In genomic region chr17:16989230-16989952, GRCh38 we compare ENCODE assay signal across 8 cellular contexts. TPM values are rescaled to one million over a fixed set of nuclear protein-coding genes. Genes with fewer than 3 reads are reported as not detected.
DNase-seq lines count a peak whose midpoint lies in the region; ATAC-seq, FAIRE-seq and TF ChIP-seq lines count a peak whose summit lies in the region.

No MANE protein-coding gene starts in this region.

- peak; percentile 45 for DNase-seq in NB4 (ENCODE audit: low read depth)
- no peak for DNase-seq in SK-N-SH
- no peak for DNase-seq in esophagus muscularis mucosa (ENCODE audit: extremely low spot score)
- no peak for DNase-seq in HepG2 (ENCODE audit: low spot score)
- no peak for DNase-seq in NCI-H1417 (lab: John Stamatoyannopoulos, UW)

- TF ChIP-seq CTCF in NB4 (IDR thresholded peaks at IDR 0.05; ENCODE audit: low read depth, low read length) (no peak), SK-N-SH (IDR thresholded peaks at IDR 0.05) (no peak), esophagus muscularis mucosa (IDR thresholded peaks at IDR 0.05) (no peak), HepG2 (CRISPR knock-in tag; IDR thresholded peaks at IDR 0.05) (no peak)

- no peaks in the 10 kb centered on the region for H4K20me1 ChIP-seq in SK-N-SH (ENCODE audit: insufficient read depth)
- no peaks in the 10 kb centered on the region for H4K20me1 ChIP-seq in HepG2 (ENCODE audit: insufficient read depth, low read length)

- TF ChIP-seq EP300 in SK-N-SH (IDR thresholded peaks at IDR 0.05; ENCODE audit: borderline replicate concordance in 1 of 2, low read depth in 1 of 2, low read length in 1 of 2), result no peak
- no peak for TF ChIP-seq EP300 in esophagus muscularis mucosa (IDR thresholded peaks at IDR 0.05)
- no peak for TF ChIP-seq EP300 in HepG2 (IDR thresholded peaks at IDR 0.05; ENCODE audit: low read depth in 2 of 2, low read length in 2 of 2)
- no peak for TF ChIP-seq EP300 in HepG2 (CRISPR knock-in tag; IDR thresholded peaks at IDR 0.05; ENCODE audit: borderline replicate concordance)

- intact Hi-C loops in esophagus muscularis mucosa (cut with DNase I), result no loop called here
- intact Hi-C loops in HepG2 (cut with micrococcal nuclease; ENCODE audit: unreplicated experiment), result no loop called here

- no peaks in the 10 kb centered on the region for H3K27me3 ChIP-seq in mucosa of rectum (ENCODE audit: control insufficient read depth in 2 of 2, insufficient read depth in 2 of 2, low read length in 2 of 2)
- peaks cover 6% of the 10 kb centered on the region for H3K27me3 ChIP-seq in SK-N-SH (ENCODE audit: insufficient read depth)
- no peaks in the 10 kb centered on the region for H3K27me3 ChIP-seq in esophagus muscularis mucosa
- peaks cover 0 to 8% of the 10 kb centered on the region in 2 experiments; a peak in 2 of 5 replicates for H3K27me3 ChIP-seq in HepG2 (ENCODE audit: control insufficient read depth in 1 of 2, insufficient read depth in 2 of 2, low read length in 2 of 2)

- POLR2A ChIA-PET in SK-N-SH (lab: Yijun Ruan, JAX) (no interaction called here), HepG2 (lab: Yijun Ruan, JAX) (no interaction called here)

- H3K4me2 ChIP-seq in SK-N-SH (no peak overlapping the region), HepG2 (ENCODE audit: low read depth, low read length) (no peak overlapping the region)

- CTCF ChIA-PET in SK-N-SH (lab: Yijun Ruan, JAX), result interaction anchor here (1.0 to 4.7 kb wide), 5 partner anchors 8 to 175 kb away, joined by 3 to 38 read pairs (median 3); no protein-coding TSS in a partner anchor
- CTCF ChIA-PET in HepG2 (lab: Yijun Ruan, JAX; ENCODE audit: low intra/inter-chr PET ratio, low total read pairs), result no interaction called here

- H3K27ac ChIP-seq in mucosa of rectum (ENCODE audit: low read depth in 2 of 2, low read length in 2 of 2), result peak overlapping the region; percentile 50 to 84
- no peak overlapping the region for H3K27ac ChIP-seq in SK-N-SH (ENCODE audit: low read depth in 2 of 2, low read length in 1 of 2)
- no peak overlapping the region for H3K27ac ChIP-seq in esophagus muscularis mucosa (replicated peaks in 1 of 4)
- H3K27ac ChIP-seq in HepG2 (ENCODE audit: extremely low read length, insufficient read depth, low read length), result no peak overlapping the region

- no peak for TF ChIP-seq POLR2A in NB4 (IDR thresholded peaks at IDR 0.05; ENCODE audit: extremely low read depth, insufficient read length)
- no peak for TF ChIP-seq POLR2A in esophagus muscularis mucosa (IDR thresholded peaks at IDR 0.05; ENCODE audit: low read depth)
- no peak for TF ChIP-seq POLR2A in HepG2 (IDR thresholded peaks at IDR 0.05; ENCODE audit: insufficient read depth in 1 of 2, low read depth in 2 of 2, low read length in 2 of 2)

- no TSS peak for BruUV-seq in HepG2 (replicated peaks; lab: Mats Ljungman, UMichigan)

- H2AFZ ChIP-seq in SK-N-SH (ENCODE audit: low read depth) (no peak overlapping the region), HepG2 (ENCODE audit: low read length) (no peak overlapping the region)

- no peaks in the 10 kb centered on the region for H3K9me2 ChIP-seq in SK-N-SH

- in situ Hi-C loops in HepG2 (cut with HindIII; ENCODE audit: extremely low pct_ligation_motif_present, low pct_unique_long_range_greater_than_20kb), result loop anchor here (5.0 kb wide), 1 partner anchor 67 kb away; no protein-coding TSS in a partner anchor

- H3K4me1 ChIP-seq in mucosa of rectum (ENCODE audit: control insufficient read depth in 2 of 2, insufficient read depth in 2 of 2, low read length in 2 of 2) (peaks cover 23% of the 10 kb centered on the region in 2 donors), SK-N-SH (ENCODE audit: control insufficient read depth in 1 of 2, insufficient read depth in 2 of 2, low read depth in 1 of 2, low read length in 1 of 2) (no peaks in the 10 kb centered on the region), esophagus muscularis mucosa (peaks cover 0 to 14% (median 10%) of the 10 kb centered on the region in 4 donors), HepG2 (ENCODE audit: insufficient read depth, low read length) (no peaks in the 10 kb centered on the region)

- H3K9me3 ChIP-seq in mucosa of rectum (ENCODE audit: control insufficient read depth in 2 of 2, low read length in 2 of 2) (no peaks in the 10 kb centered on the region), SK-N-SH (no peaks in the 10 kb centered on the region), esophagus muscularis mucosa (no peaks in the 10 kb centered on the region), HepG2 (ENCODE audit: low read length) (no peaks in the 10 kb centered on the region)

- peak overlapping the region; percentile 6 to 21 for H3K9ac ChIP-seq in mucosa of rectum (ENCODE audit: low read depth in 1 of 2, low read length in 2 of 2)
- H3K9ac ChIP-seq in SK-N-SH, result no peak overlapping the region
- H3K9ac ChIP-seq in HepG2 (ENCODE audit: insufficient read depth, low read depth, low read length), result no peak overlapping the region

- H3K4me3 ChIP-seq in NB4 (ENCODE audit: low read depth, low read length) (no peak overlapping the region), mucosa of rectum (ENCODE audit: low read length in 2 of 2) (peak overlapping the region; percentile 8 to 44), SK-N-SH (ENCODE audit: low read depth in 2 of 2, low read length in 1 of 2) (no peak overlapping the region), esophagus muscularis mucosa (no peak overlapping the region), HepG2 (replicated peaks in 1 of 3; ENCODE audit: insufficient read depth in 1 of 3, low read depth in 2 of 3, low read length in 3 of 3) (no peak overlapping the region)

- ATAC-seq in GM18870 (IDR thresholded peaks at IDR 0.05; ENCODE audit: unreplicated experiment) (peak; percentile 28), GM21825 (IDR thresholded peaks at IDR 0.05; ENCODE audit: unreplicated experiment) (peak; percentile 33), HepG2 (no peak)

- TF ChIP-seq RAD21 in SK-N-SH (IDR thresholded peaks at IDR 0.05; ENCODE audit: low read length) (no peak), HepG2 (CRISPR knock-in tag; IDR thresholded peaks at IDR 0.05) (no peak)

- FAIRE-seq in HepG2 (lab: Jason Lieb, UNC), result no peak

- H3K79me2 ChIP-seq in SK-N-SH (ENCODE audit: insufficient read depth), result no peaks in the 10 kb centered on the region
- H3K79me2 ChIP-seq in HepG2 (ENCODE audit: insufficient read depth, low read length), result no peaks in the 10 kb centered on the region

- peaks cover 4% of the 10 kb centered on the region for H3F3A ChIP-seq in SK-N-SH (replicated peaks; ENCODE audit: insufficient read depth)

- H3K36me3 ChIP-seq in mucosa of rectum (ENCODE audit: control insufficient read depth in 2 of 2, insufficient read depth in 2 of 2, low read length in 2 of 2), result no peaks in the 10 kb centered on the region
- no peaks in the 10 kb centered on the region for H3K36me3 ChIP-seq in SK-N-SH (replicated peaks in 1 of 2; ENCODE audit: control insufficient read depth in 1 of 2, insufficient read depth in 2 of 2, low read length in 1 of 2)
- no peaks in the 10 kb centered on the region for H3K36me3 ChIP-seq in esophagus muscularis mucosa
- H3K36me3 ChIP-seq in HepG2 (replicated peaks in 1 of 2; ENCODE audit: control insufficient read depth in 1 of 2, insufficient read depth in 2 of 2, low read length in 2 of 2), result no peaks in the 10 kb centered on the region

- 72% methylated on average over 9 of the region's 12 CpGs for WGBS in SK-N-SH (ENCODE audit: low lambda C conversion rate)
- WGBS in esophagus muscularis mucosa, result 89% methylated on average over 9 of the region's 12 CpGs
- WGBS in HepG2 (ENCODE audit: low lambda C conversion rate), result 18% methylated on average over 6 of the region's 12 CpGs

RNA-seq across cellular contexts. Expression of gene TNFRSF13B, which starts 17.5 kb away (rescaled TPM):
- polyA plus RNA-seq in SK-N-SH (2012; rRNA removed) (not detected in 2 replicates), HepG2 (2011; rRNA removed) (not detected in 2 replicates)
- not detected in 2 replicates for polyA plus RNA-seq in SK-N-SH (2012; cell fraction: cytosol; rRNA removed)
- not detected in 2 replicates for polyA plus RNA-seq in SK-N-SH (2012; cell fraction: nucleus; rRNA removed)
- total RNA-seq in esophagus muscularis mucosa (under 1 TPM in 1 of 4 donors, not detected in 3; 0.66 TPM), HepG2 (2016; rRNA removed; fragmentation: Illumina TruSeq; extraction: Trizol) (not detected in 2 replicates)
- total RNA-seq in HepG2 (2016; cell fraction: cytosol; rRNA removed; fragmentation: Illumina TruSeq; extraction: Trizol; ENCODE audit: low read depth), result not detected in 2 replicates
- not detected in 2 replicates for total RNA-seq in HepG2 (2016; cell fraction: insoluble cytoplasmic fraction; rRNA removed; fragmentation: Illumina TruSeq; extraction: Trizol)
- total RNA-seq in HepG2 (2016; cell fraction: membrane; rRNA removed; fragmentation: Illumina TruSeq; extraction: Trizol), result not detected in 2 replicates
- not detected in 2 replicates for total RNA-seq in HepG2 (2016; cell fraction: nucleus; rRNA removed; fragmentation: Illumina TruSeq; extraction: Trizol)
- polyA plus RNA-seq in HepG2 (2011; cell fraction: cytosol; rRNA removed), result not detected in 2 replicates
- not detected in 2 replicates for polyA plus RNA-seq in HepG2 (2011; cell fraction: nucleus; rRNA removed)
- not detected in 2 replicates for polyA plus RNA-seq in HepG2 (2012)
- not detected in 2 replicates for polyA plus RNA-seq in HepG2 (2016; cell fraction: cytosol; fragmentation: Illumina TruSeq; extraction: Trizol; ENCODE audit: low read depth)
- polyA plus RNA-seq in HepG2 (2016; cell fraction: insoluble cytoplasmic fraction; fragmentation: Illumina TruSeq; extraction: Trizol; ENCODE audit: low read depth), result not detected in 2 replicates
- not detected in 2 replicates for polyA plus RNA-seq in HepG2 (2016; cell fraction: membrane; fragmentation: Illumina TruSeq; extraction: Trizol; ENCODE audit: low read depth)
- polyA plus RNA-seq in HepG2 (2016; cell fraction: nucleus; fragmentation: Illumina TruSeq; extraction: Trizol; ENCODE audit: insufficient read depth, low read depth), result not detected in 2 replicates
- 0.09 TPM in 1 of 2 replicates, not detected in the other for polyA minus RNA-seq in HepG2 (2011; rRNA and poly(A)+ RNA removed; ENCODE audit: low replicate concordance)
- not detected in 2 replicates for polyA minus RNA-seq in HepG2 (2011; cell fraction: cytosol; rRNA and poly(A)+ RNA removed)
- not detected in 2 replicates for polyA minus RNA-seq in HepG2 (2011; cell fraction: nucleus; rRNA and poly(A)+ RNA removed)

RNA-seq across cellular contexts. Expression of gene MPRIP, which starts 52.9 kb away (rescaled TPM):
- polyA plus RNA-seq in SK-N-SH (2012; rRNA removed), result 64.4 and 69.8 TPM in 2 replicates
- polyA plus RNA-seq in SK-N-SH (2012; cell fraction: cytosol; rRNA removed), result 48.5 and 56.7 TPM in 2 replicates
- 85.3 and 87.9 TPM in 2 replicates for polyA plus RNA-seq in SK-N-SH (2012; cell fraction: nucleus; rRNA removed)
- total RNA-seq in esophagus muscularis mucosa, result 100 to 1,000 TPM; 108 to 194 (median 129) TPM
- 43.6 and 50.2 TPM in 2 replicates for total RNA-seq in HepG2 (2016; rRNA removed; fragmentation: Illumina TruSeq; extraction: Trizol)
- total RNA-seq in HepG2 (2016; cell fraction: cytosol; rRNA removed; fragmentation: Illumina TruSeq; extraction: Trizol; ENCODE audit: low read depth), result 15.5 and 22.4 TPM in 2 replicates
- total RNA-seq in HepG2 (2016; cell fraction: insoluble cytoplasmic fraction; rRNA removed; fragmentation: Illumina TruSeq; extraction: Trizol), result 35.4 and 49.2 TPM in 2 replicates
- total RNA-seq in HepG2 (2016; cell fraction: membrane; rRNA removed; fragmentation: Illumina TruSeq; extraction: Trizol), result 44.2 and 45.8 TPM in 2 replicates
- total RNA-seq in HepG2 (2016; cell fraction: nucleus; rRNA removed; fragmentation: Illumina TruSeq; extraction: Trizol), result 44.0 and 52.2 TPM in 2 replicates
- 42.9 and 52.4 TPM in 2 replicates for polyA plus RNA-seq in HepG2 (2011; rRNA removed)
- polyA plus RNA-seq in HepG2 (2011; cell fraction: cytosol; rRNA removed), result 27.7 and 33.6 TPM in 2 replicates
- polyA plus RNA-seq in HepG2 (2011; cell fraction: nucleus; rRNA removed), result 64.4 and 73.7 TPM in 2 replicates
- 45.3 and 47.7 TPM in 2 replicates for polyA plus RNA-seq in HepG2 (2012)
- polyA plus RNA-seq in HepG2 (2016; cell fraction: cytosol; fragmentation: Illumina TruSeq; extraction: Trizol; ENCODE audit: low read depth), result 21.2 and 23.7 TPM in 2 replicates
- 54.0 and 64.3 TPM in 2 replicates for polyA plus RNA-seq in HepG2 (2016; cell fraction: insoluble cytoplasmic fraction; fragmentation: Illumina TruSeq; extraction: Trizol; ENCODE audit: low read depth)
- 40.8 and 46.7 TPM in 2 replicates for polyA plus RNA-seq in HepG2 (2016; cell fraction: membrane; fragmentation: Illumina TruSeq; extraction: Trizol; ENCODE audit: low read depth)
- polyA plus RNA-seq in HepG2 (2016; cell fraction: nucleus; fragmentation: Illumina TruSeq; extraction: Trizol; ENCODE audit: insufficient read depth, low read depth), result 98.9 and 100 TPM in 2 replicates
- polyA minus RNA-seq in HepG2 (2011; rRNA and poly(A)+ RNA removed; ENCODE audit: low replicate concordance), result 85.4 and 275 TPM in 2 replicates
- polyA minus RNA-seq in HepG2 (2011; cell fraction: cytosol; rRNA and poly(A)+ RNA removed), result 31.4 and 37.0 TPM in 2 replicates
- polyA minus RNA-seq in HepG2 (2011; cell fraction: nucleus; rRNA and poly(A)+ RNA removed), result 58.5 and 70.9 TPM in 2 replicates

Comparison
In these comparisons a context has a peak if more than half of its experiments do, and no peak if none do; other contexts are left out.
1. H3K4me3 ChIP-seq: peak in mucosa of rectum (2 of 2); none in NB4 (single experiment), SK-N-SH (0 of 2), esophagus muscularis mucosa (0 of 4) and HepG2 (0 of 3).
2. H3K27ac ChIP-seq: peak in mucosa of rectum (2 of 2); none in SK-N-SH (0 of 2), esophagus muscularis mucosa (0 of 4) and HepG2 (single experiment).
3. H3K9ac ChIP-seq: peak in mucosa of rectum (2 of 2); none in SK-N-SH (single experiment) and HepG2 (single experiment).